In the genomic region with DNA sequence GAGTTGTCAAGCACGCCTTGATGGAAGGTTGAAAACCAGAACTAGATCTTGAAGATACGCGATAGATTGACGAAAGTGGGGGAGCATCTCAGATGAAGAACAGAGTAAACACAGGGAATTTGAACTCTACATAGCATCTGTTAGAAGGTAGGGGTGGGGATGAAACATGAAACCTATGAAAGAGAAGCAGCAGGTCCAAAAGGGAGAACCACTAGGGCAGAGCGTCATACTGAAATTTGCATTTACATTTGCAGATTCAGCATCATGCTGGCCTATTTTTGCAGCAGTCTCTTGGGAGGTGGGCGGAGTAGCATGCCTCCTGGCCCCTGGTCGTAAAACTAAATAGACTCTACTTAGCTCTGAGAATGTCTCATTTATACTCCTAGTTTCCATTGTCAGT, we compare ENCODE assay signal across 8 cellular contexts. TPM values are rescaled to one million over a fixed set of nuclear protein-coding genes. Genes with fewer than 3 reads are reported as not detected.
DNase-seq lines count a peak whose midpoint lies in the region; ATAC-seq and TF ChIP-seq lines count a peak whose summit lies in the region.
"Had no signal": no experiment of that assay in that cellular context is flagged by ENCODE, and none has a peak within 500 bp of the region (broad histone marks: within the 10 kb centered on the region; RNA-seq: fewer than 3 reads in every experiment).

No MANE protein-coding gene starts in this region.

- H3K36me3 ChIP-seq in esophagus muscularis mucosa (no peaks in the 10 kb centered on the region), ascending aorta (no peaks in the 10 kb centered on the region)

- H3K4me3 Mint-ChIP-seq in T-cell: peak overlapping the region in 2 of 3 donors; percentile 6 to 28
- peak overlapping the region; percentile 59 for H3K4me3 Mint-ChIP-seq in stimulated activated effector memory CD8-positive, alpha-beta T cell treated with anti-CD3 and anti-CD28 coated beads, Interleukin-12 subunit alpha, Interleukin-12 subunit beta, amount 100 ng/mL, for 72 hours

- no peak for TF ChIP-seq CTCF in esophagus muscularis mucosa (IDR thresholded peaks at IDR 0.05)
- TF ChIP-seq CTCF in omental fat pad (IDR thresholded peaks at IDR 0.05): no peak
- no peak for TF ChIP-seq CTCF in ascending aorta (IDR thresholded peaks at IDR 0.05)

- peak overlapping the region; percentile 88 to 93 for H3K27ac Mint-ChIP-seq in T-cell
- H3K27ac Mint-ChIP-seq in stimulated activated effector memory CD8-positive, alpha-beta T cell treated with anti-CD3 and anti-CD28 coated beads, Interleukin-12 subunit alpha, Interleukin-12 subunit beta, amount 100 ng/mL, for 72 hours: peak overlapping the region; percentile 94

- intact Hi-C loops in esophagus muscularis mucosa (cut with DNase I) (no loop called here), ascending aorta (cut with DNase I) (no loop called here)

- H3K27ac ChIP-seq in esophagus muscularis mucosa (replicated peaks in 1 of 4) (no peak overlapping the region), ascending aorta (no peak overlapping the region)

- H3K27me3 Mint-ChIP-seq in T-cell: no peaks in the 10 kb centered on the region

- H3K27me3 ChIP-seq in esophagus muscularis mucosa (peaks cover 0 to 5% (median 0%) of the 10 kb centered on the region in 4 donors), ascending aorta (no peaks in the 10 kb centered on the region)

- CTCF ChIA-PET in HEK293T (lab: Yijun Ruan, JAX): no interaction called here
- CTCF ChIA-PET in T-cell (lab: Charles Lee): interaction anchor here (0.6 to 1.3 kb wide), 4 partner anchors 12 to 80 kb away, joined by 3 to 6 read pairs (median 4); no protein-coding TSS in a partner anchor

- peaks cover 0 to 4% (median 0%) of the 10 kb centered on the region in 3 donors for H3K9me3 Mint-ChIP-seq in T-cell
- H3K9me3 Mint-ChIP-seq in stimulated activated effector memory CD8-positive, alpha-beta T cell treated with anti-CD3 and anti-CD28 coated beads, Interleukin-12 subunit alpha, Interleukin-12 subunit beta, amount 100 ng/mL, for 72 hours: peaks cover 4% of the 10 kb centered on the region

- 85% methylated on average over 7 of the region's 7 CpGs for WGBS in esophagus muscularis mucosa

- H3K4me1 ChIP-seq in esophagus muscularis mucosa (no peaks in the 10 kb centered on the region), ascending aorta (no peaks in the 10 kb centered on the region)

- H3K9me3 ChIP-seq in esophagus muscularis mucosa: no peaks in the 10 kb centered on the region
- no peaks in the 10 kb centered on the region for H3K9me3 ChIP-seq in ascending aorta

- H3K4me1 Mint-ChIP-seq in T-cell: peaks cover 50 to 62% (median 55%) of the 10 kb centered on the region in 3 donors
- H3K4me1 Mint-ChIP-seq in stimulated activated effector memory CD8-positive, alpha-beta T cell treated with anti-CD3 and anti-CD28 coated beads, Interleukin-12 subunit alpha, Interleukin-12 subunit beta, amount 100 ng/mL, for 72 hours: peaks cover 71% of the 10 kb centered on the region

- TF ChIP-seq POLR2A in esophagus muscularis mucosa (IDR thresholded peaks at IDR 0.05; ENCODE audit: low read depth): no peak

- DNase-seq in HEK293T (ENCODE audit: extremely low spot score) (peak; percentile 16), T-cell (peak in 21 of 34 experiments; percentile 5 to 46 (median 16)), esophagus muscularis mucosa (ENCODE audit: extremely low spot score) (no peak), omental fat pad (ENCODE audit: low spot score) (no peak), ascending aorta (ENCODE audit: low spot score in 2 of 2) (no peak)
- peak; percentile 70 for DNase-seq in central memory CD4-positive, alpha-beta T cell
- DNase-seq in stimulated activated effector memory CD8-positive, alpha-beta T cell treated with anti-CD3 and anti-CD28 coated beads, Interleukin-12 subunit alpha, Interleukin-12 subunit beta, amount 100 ng/mL, for 72 hours (ENCODE audit: low spot score in 2 of 2): no peak
- DNase-seq: NCI-H1105 treated with DMSO at 0.1 percent for 48 hours had no signal

- H3K4me3 ChIP-seq in esophagus muscularis mucosa (no peak overlapping the region), ascending aorta (no peak overlapping the region)

- TF ChIP-seq EP300 in esophagus muscularis mucosa (IDR thresholded peaks at IDR 0.05): no peak

- ATAC-seq in T-cell (replicated peaks in 1 of 4) (peak; percentile 37 to 91 (median 46)), omental fat pad (ENCODE audit: low FRiP score) (no peak)
- ATAC-seq in stimulated activated effector memory CD8-positive, alpha-beta T cell treated with anti-CD3 and anti-CD28 coated beads, Interleukin-12 subunit alpha, Interleukin-12 subunit beta, amount 100 ng/mL, for 72 hours: peak; percentile 78

- POLR2A ChIA-PET in HEK293T (lab: Yijun Ruan, JAX): no interaction called here
- POLR2A ChIA-PET in T-cell (lab: Charles Lee): interaction anchor here (0.6 to 0.9 kb wide), 2 partner anchors 42 to 52 kb away, joined by 3 to 8 read pairs; no protein-coding TSS in a partner anchor

- H3K36me3 Mint-ChIP-seq in T-cell: no peaks in the 10 kb centered on the region
- peaks cover 24% of the 10 kb centered on the region for H3K36me3 Mint-ChIP-seq in stimulated activated effector memory CD8-positive, alpha-beta T cell treated with anti-CD3 and anti-CD28 coated beads, Interleukin-12 subunit alpha, Interleukin-12 subunit beta, amount 100 ng/mL, for 72 hours

TF ChIP-seq in HEK293T, 16 proteins besides CTCF, POLR2A, EP300 and RAD21:
- TF ChIP-seq NFRKB (IDR thresholded peaks at IDR 0.05): no peak
- TF ChIP-seq, protein P1, sequence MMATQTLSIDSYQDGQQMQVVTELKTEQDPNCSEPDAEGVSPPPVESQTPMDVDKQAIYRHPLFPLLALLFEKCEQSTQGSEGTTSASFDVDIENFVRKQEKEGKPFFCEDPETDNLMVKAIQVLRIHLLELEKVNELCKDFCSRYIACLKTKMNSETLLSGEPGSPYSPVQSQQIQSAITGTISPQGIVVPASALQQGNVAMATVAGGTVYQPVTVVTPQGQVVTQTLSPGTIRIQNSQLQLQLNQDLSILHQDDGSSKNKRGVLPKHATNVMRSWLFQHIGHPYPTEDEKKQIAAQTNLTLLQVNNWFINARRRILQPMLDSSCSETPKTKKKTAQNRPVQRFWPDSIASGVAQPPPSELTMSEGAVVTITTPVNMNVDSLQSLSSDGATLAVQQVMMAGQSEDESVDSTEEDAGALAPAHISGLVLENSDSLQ (IDR thresholded peaks at IDR 0.05): no peak
- TF ChIP-seq CTBP1 (IDR thresholded peaks at IDR 0.05; ENCODE audit: borderline replicate concordance): no peak
- no peak for TF ChIP-seq HDGF (IDR thresholded peaks at IDR 0.05; ENCODE audit: borderline replicate concordance)
- no peak for TF ChIP-seq FOXK2 (IDR thresholded peaks at IDR 0.05)
- TF ChIP-seq BHLHE40 (IDR thresholded peaks at IDR 0.05; ENCODE audit: borderline replicate concordance): no peak
- TF ChIP-seq TARDBP (IDR thresholded peaks at IDR 0.05): no peak
- no peak for TF ChIP-seq SP1 (IDR thresholded peaks at IDR 0.05)

RNA-seq across cellular contexts. Expression of a gene that starts 46.1 kb away (rescaled TPM):
- 100 to 1,000 TPM; 118 to 148 (median 131) TPM for total RNA-seq in T-cell
- under 1 TPM; 0.29 to 0.99 (median 0.66) TPM for total RNA-seq in esophagus muscularis mucosa
- total RNA-seq in omental fat pad: 1 to 10 TPM in 3 of 4 donors, under 1 TPM in 1; 0.79 to 6.2 (median 1.9) TPM
- total RNA-seq in ascending aorta: not detected

Comparison
In these comparisons a context has a peak if more than half of its experiments do, and no peak if none do; other contexts are left out.
1. DNase-seq: peak in HEK293T (single experiment), T-cell (21 of 34) and central memory CD4-positive, alpha-beta T cell (single experiment); none in stimulated activated effector memory CD8-positive, alpha-beta T cell treated with anti-CD3 and anti-CD28 coated beads, Interleukin-12 subunit alpha, Interleukin-12 subunit beta, amount 100 ng/mL, for 72 hours (0 of 2), esophagus muscularis mucosa (single experiment), omental fat pad (single experiment) and ascending aorta (0 of 2).
2. RNA of a gene that starts 46.1 kb away (total RNA-seq): 118 to 148 TPM in T-cell; 0.79 to 6.2 TPM in omental fat pad, 0.29 to 0.99 TPM in esophagus muscularis mucosa and not detected in ascending aorta (single experiment); every median in the first group is over 10 times any median in the second.